Comparison of ENCODE assay signal across 24 cellular contexts in the genomic region with DNA sequence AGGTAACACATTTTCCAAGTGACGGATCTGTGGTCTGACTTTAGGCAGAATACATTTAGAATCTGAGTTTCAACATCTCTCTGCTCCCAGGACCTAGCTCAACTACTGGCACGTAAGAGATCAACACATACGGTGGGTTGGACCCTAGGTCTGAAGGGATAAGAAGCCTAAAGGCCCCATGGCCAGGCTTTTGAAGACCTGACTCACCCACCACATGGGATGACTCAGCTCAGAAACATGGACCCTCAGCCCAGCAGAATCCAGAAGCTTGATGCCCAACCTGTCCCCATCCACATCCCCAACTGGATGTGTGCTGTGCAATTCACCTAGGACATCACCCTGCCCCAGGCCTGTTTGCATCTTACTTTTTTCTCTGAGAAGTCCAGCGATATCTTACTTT.
DNase-seq lines count a peak whose midpoint lies in the region; ATAC-seq and TF ChIP-seq lines count a peak whose summit lies in the region.
"Had no signal": no experiment of that assay in that cellular context is flagged by ENCODE, and none has a peak within 500 bp of the region (broad histone marks: within the 10 kb centered on the region; RNA-seq: fewer than 3 reads in every experiment).

No MANE protein-coding gene starts in this region.

- H3K56ac ChIP-seq in mesendoderm (ENCODE audit: low read length): no peak overlapping the region

- H2AFZ ChIP-seq in mammary epithelial cell (ENCODE audit: low read depth, low read length): peak overlapping the region; percentile 14
- H2AFZ ChIP-seq: GM23248, PC-9 had no signal

- H4K8ac ChIP-seq in mesendoderm (ENCODE audit: low read depth, low read length): no peak overlapping the region

- H3K23ac ChIP-seq in mesendoderm (ENCODE audit: low read length): no peak overlapping the region

- intact Hi-C loops in mammary epithelial cell (cut with micrococcal nuclease): loop anchor here (10.0 kb wide), 1 partner anchor 403 kb away; no protein-coding TSS in a partner anchor

- peak overlapping the region; percentile 66 for H3K27ac ChIP-seq in RWPE2 (ENCODE audit: poor library complexity, severe bottlenecking)
- H3K27ac ChIP-seq in mammary epithelial cell (ENCODE audit: insufficient read depth, low read depth, low read length): peak overlapping the region; percentile 68
- H3K27ac ChIP-seq in mesendoderm (ENCODE audit: low read depth, low read length): no peak overlapping the region
- H3K27ac ChIP-seq: C4-2B, GM23248, PC-9 had no signal

- no peaks in the 10 kb centered on the region for H3K27me3 ChIP-seq in RWPE2 (ENCODE audit: insufficient read depth, poor library complexity, severe bottlenecking)
- no peaks in the 10 kb centered on the region for H3K27me3 ChIP-seq in mammary epithelial cell (ENCODE audit: insufficient read depth, low read length)
- no peaks in the 10 kb centered on the region for H3K27me3 ChIP-seq in mesendoderm (ENCODE audit: insufficient read depth, low read length, poor library complexity)

- H3K9me3 ChIP-seq in RWPE2 (ENCODE audit: severe bottlenecking) (no peaks in the 10 kb centered on the region), mammary epithelial cell (replicated peaks; ENCODE audit: insufficient read depth, low read length) (no peaks in the 10 kb centered on the region)

- H3K79me1 ChIP-seq in mesendoderm (ENCODE audit: low read length): no peaks in the 10 kb centered on the region

- ATAC-seq in RWPE2 (ENCODE audit: low read depth) (no peak), HG03342 (IDR thresholded peaks at IDR 0.05; ENCODE audit: unreplicated experiment) (no peak)

- H2AK5ac ChIP-seq in mesendoderm (ENCODE audit: low read length): no peak overlapping the region

- in situ Hi-C loops in mammary epithelial cell (cut with MboI; ENCODE audit: low sequenced_read_pairs in 2 of 2): no loop called here

- H3K9ac ChIP-seq in mammary epithelial cell (ENCODE audit: insufficient read depth, low read length) (no peak overlapping the region), mesendoderm (ENCODE audit: low read length) (no peak overlapping the region)
- H3K9ac ChIP-seq: GM23248 had no signal

- no peak overlapping the region for H3K4me2 ChIP-seq in mammary epithelial cell (ENCODE audit: insufficient read depth, low read depth, low read length)
- H3K4me2 ChIP-seq in mesendoderm (ENCODE audit: low read length): no peak overlapping the region
- H3K4me2 ChIP-seq: PC-9 had no signal

- no peak overlapping the region for H4K5ac ChIP-seq in mesendoderm (ENCODE audit: low read length)

- no peak overlapping the region for H2BK5ac ChIP-seq in mesendoderm (ENCODE audit: low read length)

- H3K18ac ChIP-seq in mesendoderm (ENCODE audit: low read length): no peak overlapping the region

- dilution Hi-C loops in mammary epithelial cell (cut with HindIII; ENCODE audit: low sequenced_read_pairs): no loop called here

- no peaks in the 10 kb centered on the region for H3K36me3 ChIP-seq in RWPE2 (ENCODE audit: low read depth)
- no peaks in the 10 kb centered on the region for H3K36me3 ChIP-seq in mammary epithelial cell (ENCODE audit: insufficient read depth, low read length)
- no peaks in the 10 kb centered on the region for H3K36me3 ChIP-seq in mesendoderm (ENCODE audit: control insufficient read depth, insufficient read depth, low read length)

- CTCF ChIA-PET in mammary epithelial cell (lab: Charles Lee; ENCODE audit: low non-redundant PET): no interaction called here

- WGBS in mammary epithelial cell (ENCODE audit: low coverage, missing lambda C conversion rate): 94% methylated on average over 4 of the region's 4 CpGs
- no CpG with 5 or more reads among the region's 4 CpGs for WGBS in mesendoderm (ENCODE audit: extremely low coverage, insufficient coverage, low lambda C conversion rate)

- no peak overlapping the region for H2BK120ac ChIP-seq in mesendoderm (ENCODE audit: low read depth, low read length)

- no TSS peak for BruUV-seq in mammary epithelial cell (replicated peaks; lab: Mats Ljungman, UMichigan)

- H4K20me1 ChIP-seq in mammary epithelial cell (ENCODE audit: insufficient read depth, low read length): no peaks in the 10 kb centered on the region

- H3K4ac ChIP-seq in mesendoderm (ENCODE audit: low read depth, low read length): no peak overlapping the region

- peak; percentile 92 for DNase-seq in HT1080 (ENCODE audit: low read depth)
- DNase-seq in RWPE2 (ENCODE audit: low spot score): no peak
- DNase-seq in mammary epithelial cell: no peak
- peak; percentile 8 for DNase-seq in mesendoderm
- no peak for DNase-seq in AML-193 (lab: John Stamatoyannopoulos, UW)
- DNase-seq in Kasumi-1 (lab: John Stamatoyannopoulos, UW): no peak
- no peak for DNase-seq in NCI-H345 treated with DMSO at 0.1 percent for 48 hours (lab: John Stamatoyannopoulos, UW; ENCODE audit: unreplicated experiment)
- DNase-seq: CD8-positive, alpha-beta memory T cell; DMS 273 treated with DMSO at 0.1 percent for 48 hours; DMS79; GF-D8; GM23248; H9; KBM-7; NCI-H1048; NCI-H1417; NCI-H1694; NCI-H2029 treated with DMSO at 0.1 percent for 48 hours; NCI-H526 treated with DMSO at 0.1 percent for 48 hours; PC-9; RPMI8226; SHP77 treated with DMSO at 0.1 percent for 48 hours had no signal

- no peak overlapping the region for H2BK15ac ChIP-seq in mesendoderm (replicated peaks; ENCODE audit: low read depth)

- H3K79me2 ChIP-seq in mammary epithelial cell (ENCODE audit: insufficient read depth, low read length) (no peaks in the 10 kb centered on the region), mesendoderm (ENCODE audit: control insufficient read depth, insufficient read depth, low read length) (no peaks in the 10 kb centered on the region)

- no peak overlapping the region for H3K4me3 ChIP-seq in RWPE2 (ENCODE audit: severe bottlenecking)
- H3K4me3 ChIP-seq in mammary epithelial cell (replicated peaks in 1 of 3; ENCODE audit: insufficient read depth in 1 of 3, low read depth in 2 of 3, low read length in 3 of 3): no peak overlapping the region
- H3K4me3 ChIP-seq in mesendoderm (ENCODE audit: low read length): no peak overlapping the region
- H3K4me3 ChIP-seq: GM23248, PC-9 had no signal

- peaks cover 57% of the 10 kb centered on the region for H3K4me1 ChIP-seq in RWPE2 (ENCODE audit: insufficient read depth, poor library complexity, severe bottlenecking)
- peaks cover 62% of the 10 kb centered on the region for H3K4me1 ChIP-seq in mammary epithelial cell (ENCODE audit: insufficient read depth, low read length)
- H3K4me1 ChIP-seq in mesendoderm (ENCODE audit: control insufficient read depth, low read depth, low read length): no peaks in the 10 kb centered on the region

- TF ChIP-seq CTCF in RWPE2 (IDR thresholded peaks at IDR 0.05; ENCODE audit: poor library complexity, severe bottlenecking): no peak
- TF ChIP-seq CTCF in mammary epithelial cell (conservative IDR thresholded peaks at IDR 0.05 in 1 of 2, IDR thresholded peaks at IDR 0.05 in 1 of 2; ENCODE audit: extremely low read depth in 1 of 2, insufficient read depth in 1 of 2, low read depth in 1 of 2, low read length in 2 of 2): no peak

Comparison
In these comparisons a context has a peak if more than half of its experiments do, and no peak if none do; other contexts are left out.
1. DNase-seq: peak in HT1080 (single experiment) and mesendoderm (single experiment); none in RWPE2 (single experiment), mammary epithelial cell (single experiment), AML-193 (0 of 2), Kasumi-1 (0 of 2) and NCI-H345 treated with DMSO at 0.1 percent for 48 hours (single experiment).